ENCODE assay signal across 1 cellular context in genomic region chr16:28636093-28636823, GRCh38.
TF ChIP-seq lines count a peak whose summit lies in the region.
"Not testable (repeated sequence)": the region's sequence is repeated elsewhere in the genome, so short reads cannot be mapped to it uniquely, and the experiment has no call there.

No MANE protein-coding gene starts in this region.

TF ChIP-seq in A549, 52 proteins besides CTCF, POLR2A, EP300 and RAD21:
- TF ChIP-seq FOSL2 (IDR thresholded peaks at IDR 0.05) = not testable (repeated sequence)
- peak; percentile 78 for TF ChIP-seq FOSL2 (CRISPR knock-in tag; IDR thresholded peaks at IDR 0.05)
- peak; percentile 66 for TF ChIP-seq MAFK (IDR thresholded peaks at IDR 0.05; ENCODE audit: partially characterized antibody)
- TF ChIP-seq GATA3 (IDR thresholded peaks at IDR 0.05; ENCODE audit: borderline replicate concordance) = peak; percentile 55; the same call in 1 of the 2 replicates
- peak; percentile 30; the same call in 1 of the 2 replicates for TF ChIP-seq JUNB (IDR thresholded peaks at IDR 0.05)
- TF ChIP-seq CEBPB (IDR thresholded peaks at IDR 0.05) = peak in 1 of 2 experiments; percentile 83; a peak in 2 of 4 replicates
TF ChIP-seq in A549: peak in this region for 5; not testable (repeated sequence) for 47.
